In the genomic region with DNA sequence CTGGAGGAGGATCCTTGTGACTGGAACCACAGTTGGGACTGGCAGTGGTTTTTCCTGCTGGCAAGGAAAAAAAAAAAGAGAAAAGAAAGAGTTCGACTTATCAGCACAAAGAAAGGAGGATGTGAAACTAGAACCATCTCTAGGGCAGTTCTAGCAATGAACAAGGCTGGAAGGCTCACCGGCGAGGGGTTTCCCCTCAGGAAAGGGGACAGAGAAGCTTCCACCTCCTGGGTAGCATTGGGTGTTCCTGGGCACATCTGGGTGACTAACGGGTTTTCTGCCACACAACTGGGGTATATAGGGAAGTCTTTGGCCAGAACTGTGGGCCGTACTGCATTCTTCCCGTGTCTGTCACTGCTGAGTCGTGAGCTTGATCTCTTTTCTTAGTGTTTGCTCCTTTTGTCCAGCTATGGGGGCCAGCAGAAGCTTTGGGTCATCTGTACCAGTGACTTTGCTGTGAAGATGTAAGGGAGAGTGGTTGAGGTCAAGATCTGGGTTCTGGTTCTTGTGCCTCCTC, we compare ENCODE assay signal across 8 cellular contexts.
DNase-seq lines count a peak whose midpoint lies in the region; ATAC-seq and TF ChIP-seq lines count a peak whose summit lies in the region.

No MANE protein-coding gene starts in this region.

- no peaks in the 10 kb centered on the region for H3K9me3 ChIP-seq in heart left ventricle

- no peaks in the 10 kb centered on the region for H3K36me3 ChIP-seq in heart left ventricle

- intact Hi-C loops in Right ventricle myocardium inferior (cut with DNase I) = no loop called here
- intact Hi-C loops in heart left ventricle (cut with DNase I) = loop anchor here in 6 of 10 donors (5.0 to 10.0 kb wide), 5 partner anchors 62 to 262 kb away; partner anchors contain the start of genes PTPRJ (in 3 of the 6) and NUP160 (in 1 of the 6)

- DNase-seq in Right ventricle myocardium inferior (ENCODE audit: missing footprints) (no peak), heart left ventricle (no peak), RPMI7951 (ENCODE audit: low read depth) (peak; percentile 68), fibroblast of peridontal ligament (ENCODE audit: extremely low read depth) (peak; percentile 48), NCI-H1105 (lab: John Stamatoyannopoulos, UW) (no peak), NCI-H526 (lab: John Stamatoyannopoulos, UW) (no peak), superior temporal gyrus (ENCODE audit: extremely low spot score) (no peak)

- WGBS in heart left ventricle, 4 donors = 84 to 89% (median 87%) methylated on average over 7 of the region's 7 CpGs

- no peak for TF ChIP-seq POLR2A in heart left ventricle (IDR thresholded peaks at IDR 0.05)

- ATAC-seq in Right ventricle myocardium inferior (peak; percentile 16), heart left ventricle (no peak), HG03025 (IDR thresholded peaks at IDR 0.05; ENCODE audit: low FRiP score, unreplicated experiment) (peak; percentile 64)

- H3K4me1 ChIP-seq in heart left ventricle = peaks cover 0 to 80% (median 25%) of the 10 kb centered on the region in 12 donors

- TF ChIP-seq CTCF in heart left ventricle (IDR thresholded peaks at IDR 0.05) = no peak

- H3K27me3 ChIP-seq in heart left ventricle = no peaks in the 10 kb centered on the region

- H3K27ac ChIP-seq in heart left ventricle = peak overlapping the region in 1 of 12 donors; percentile 29

- H3K4me3 ChIP-seq in heart left ventricle = no peak overlapping the region

Comparison
In these comparisons a context has a peak if more than half of its experiments do, and no peak if none do; other contexts are left out.
1. ATAC-seq: peak in Right ventricle myocardium inferior (single experiment) and HG03025 (single experiment); none in heart left ventricle (0 of 4).
2. DNase-seq: peak in RPMI7951 (single experiment) and fibroblast of peridontal ligament (single experiment); none in Right ventricle myocardium inferior (single experiment), heart left ventricle (0 of 5), NCI-H1105 (single experiment), NCI-H526 (0 of 2) and superior temporal gyrus (single experiment).